17 cellular contexts compared by ENCODE assay signal in the genomic region with DNA sequence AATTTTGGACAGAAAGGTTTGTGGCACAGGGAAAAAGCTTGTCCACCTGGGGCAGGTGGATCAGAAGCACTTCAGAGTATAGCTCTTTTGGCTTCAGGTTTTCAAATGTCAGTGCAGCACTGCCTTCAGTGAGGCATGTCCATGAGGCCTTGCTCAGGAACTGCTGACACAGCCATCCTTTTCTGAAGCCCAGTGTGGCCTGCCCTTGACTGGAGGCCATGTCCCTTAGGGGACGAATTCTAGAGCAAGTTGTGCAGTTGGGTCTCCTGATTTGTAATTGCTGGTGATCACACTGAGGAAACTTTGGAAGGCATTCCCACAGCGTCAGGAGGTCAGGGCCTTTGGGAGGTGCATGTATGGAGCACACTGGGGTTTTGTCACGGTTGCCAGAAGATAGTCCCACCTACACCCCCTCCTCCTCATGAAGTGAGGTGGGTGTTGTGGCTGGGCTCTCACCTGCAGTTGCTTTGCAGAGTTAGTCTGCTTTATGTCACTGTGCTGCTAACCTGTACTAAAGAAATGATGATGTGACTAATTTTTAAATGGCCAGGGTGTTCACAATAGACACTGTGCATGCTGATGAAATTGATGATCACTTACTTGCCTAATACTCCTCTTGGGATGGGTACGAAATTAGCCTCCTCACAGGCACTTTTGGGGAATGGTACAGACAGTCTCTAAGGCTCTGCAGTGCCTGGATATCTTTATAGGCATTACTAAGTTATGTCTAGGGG.
"Had no signal": no experiment of that assay in that cellular context is flagged by ENCODE, and none has a peak within 500 bp of the region (broad histone marks: within the 10 kb centered on the region; RNA-seq: fewer than 3 reads in every experiment).

No MANE protein-coding gene starts in this region.

- H3K27ac Mint-ChIP-seq: activated CD4-positive, alpha-beta memory T cell treated with anti-CD3 and anti-CD28 coated beads for 36 hours; activated CD8-positive, alpha-beta memory T cell treated with anti-CD3 and anti-CD28 coated beads, Interleukin-2, amount 10 ng/mL, durations not matched to agents 7 days and 5 days; neural progenitor cell; stimulated activated memory B cell treated with anti-CD40 and anti-IgM and Interleukin-4, amounts not matched to agents 10 μg/mL and 1 μg/mL and 100 μg/mL, for 72 hours; T-cell had no signal

- ATAC-seq: activated CD8-positive, alpha-beta memory T cell treated with anti-CD3 and anti-CD28 coated beads, Interleukin-2, amount 10 ng/mL, durations not matched to agents 7 days and 5 days; activated naive CD4-positive, alpha-beta T cell treated with anti-CD3 and anti-CD28 coated beads, Interleukin-2, amount 50 U/mL, for 72 hours; activated T-cell treated with anti-CD3 and anti-CD28 coated beads, Interleukin-2, amount 50 U/mL, for 4 hours; lower lobe of right lung; stimulated activated memory B cell treated with anti-CD40 and anti-IgM and Interleukin-4, amounts not matched to agents 10 μg/mL and 1 μg/mL and 100 μg/mL, for 72 hours; T-cell had no signal

- DNase-seq: activated CD4-positive, alpha-beta memory T cell treated with anti-CD3 and anti-CD28 coated beads for 36 hours; activated CD4-positive, alpha-beta T cell treated with anti-CD3 and anti-CD28 coated beads for 1 hour; activated CD8-positive, alpha-beta memory T cell treated with anti-CD3 and anti-CD28 coated beads, Interleukin-2, amount 10 ng/mL, durations not matched to agents 7 days and 5 days; activated effector memory CD4-positive, alpha-beta T cell treated with anti-CD3 and anti-CD28 coated beads, Interleukin-2, amount 50 U/mL, for 16 hours; activated T-cell treated with anti-CD3 and anti-CD28 coated beads, Interleukin-2, amount 50 U/mL, for 4 hours; amniotic stem cell; caudate nucleus; hippocampal formation; kidney; lower lobe of right lung; midbrain; T-cell had no signal

- H3K4me3 ChIP-seq: esophagus muscularis mucosa, lower lobe of right lung, neural progenitor cell, tibial nerve had no signal

- H3K36me3 ChIP-seq: neural progenitor cell had no signal

- H3K4me3 Mint-ChIP-seq: activated CD4-positive, alpha-beta memory T cell treated with anti-CD3 and anti-CD28 coated beads for 36 hours; activated CD8-positive, alpha-beta memory T cell treated with anti-CD3 and anti-CD28 coated beads, Interleukin-2, amount 10 ng/mL, durations not matched to agents 7 days and 5 days; activated T-cell treated with anti-CD3 and anti-CD28 coated beads, Interleukin-2, amount 50 U/mL, for 4 hours; neural progenitor cell; stimulated activated memory B cell treated with anti-CD40 and anti-IgM and Interleukin-4, amounts not matched to agents 10 μg/mL and 1 μg/mL and 100 μg/mL, for 72 hours; T-cell had no signal

- H3K9me3 Mint-ChIP-seq: activated CD4-positive, alpha-beta memory T cell treated with anti-CD3 and anti-CD28 coated beads for 36 hours; activated naive CD4-positive, alpha-beta T cell treated with anti-CD3 and anti-CD28 coated beads, Interleukin-2, amount 50 U/mL, for 72 hours; activated T-cell treated with anti-CD3 and anti-CD28 coated beads, Interleukin-2, amount 50 U/mL, for 4 hours; neural progenitor cell; stimulated activated memory B cell treated with anti-CD40 and anti-IgM and Interleukin-4, amounts not matched to agents 10 μg/mL and 1 μg/mL and 100 μg/mL, for 72 hours; T-cell had no signal

- H3K4me1 Mint-ChIP-seq: neural progenitor cell had no signal

- H3K27me3 ChIP-seq: esophagus muscularis mucosa, neural progenitor cell, tibial nerve had no signal

- H3K4me1 ChIP-seq: lower lobe of right lung, neural progenitor cell had no signal

- H3K27me3 Mint-ChIP-seq: activated CD4-positive, alpha-beta memory T cell treated with anti-CD3 and anti-CD28 coated beads for 36 hours; activated CD8-positive, alpha-beta memory T cell treated with anti-CD3 and anti-CD28 coated beads, Interleukin-2, amount 10 ng/mL, durations not matched to agents 7 days and 5 days; stimulated activated memory B cell treated with anti-CD40 and anti-IgM and Interleukin-4, amounts not matched to agents 10 μg/mL and 1 μg/mL and 100 μg/mL, for 72 hours; T-cell had no signal

- H3K27ac ChIP-seq: esophagus muscularis mucosa, lower lobe of right lung, neural progenitor cell, tibial nerve had no signal

- H3K9me3 ChIP-seq: esophagus muscularis mucosa, lower lobe of right lung, tibial nerve had no signal
